Comparison of ENCODE assay signal across 8 cellular contexts in the genomic region with DNA sequence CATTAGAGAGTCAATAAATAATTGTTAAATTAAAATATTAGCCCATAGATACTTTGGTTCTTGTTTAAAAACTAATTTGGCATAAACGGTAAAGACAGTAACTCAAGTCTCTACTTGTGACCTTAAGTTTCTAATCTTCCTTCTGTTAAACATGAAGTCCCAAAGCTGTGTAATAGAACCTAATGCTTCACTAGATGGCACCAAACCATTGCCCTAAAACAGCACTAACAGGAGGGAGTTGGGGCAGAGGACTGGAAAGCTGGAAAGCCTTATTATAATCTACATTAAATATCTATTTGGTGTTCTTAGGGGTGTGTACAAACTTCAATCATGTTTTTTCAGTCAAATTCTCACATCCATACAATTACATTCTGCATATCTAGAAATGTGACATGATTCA.
DNase-seq lines count a peak whose midpoint lies in the region; ATAC-seq and TF ChIP-seq lines count a peak whose summit lies in the region.

No MANE protein-coding gene starts in this region.

- 68% methylated on average over 1 of the region's 1 CpG for WGBS in hepatocyte (ENCODE audit: low lambda C conversion rate, missing lambda C conversion rate)
- WGBS in aorta, 2 donors, result 47 to 49% methylated on average over 1 of the region's 1 CpG

- TF ChIP-seq CTCF in GM06990 (IDR thresholded peaks at IDR 0.05; ENCODE audit: insufficient read depth, low read length, poor library complexity, severe bottlenecking), result peak; percentile 40
- TF ChIP-seq CTCF in hepatocyte (IDR thresholded peaks at IDR 0.05; ENCODE audit: poor library complexity), result peak; percentile 72

- H3K79me2 ChIP-seq in hepatocyte, result no peaks in the 10 kb centered on the region

- no peaks in the 10 kb centered on the region for H3K36me3 ChIP-seq in GM06990 (ENCODE audit: control insufficient read depth, insufficient read depth, low read length)
- H3K36me3 ChIP-seq in hepatocyte (replicated peaks; ENCODE audit: insufficient read depth, low read depth), result no peaks in the 10 kb centered on the region
- no peaks in the 10 kb centered on the region for H3K36me3 ChIP-seq in aorta (ENCODE audit: control insufficient read depth in 1 of 2, insufficient read depth in 2 of 2, low read length in 1 of 2)

- H3K27me3 ChIP-seq in GM06990 (replicated peaks; ENCODE audit: control insufficient read depth, insufficient read depth, low read length), result no peaks in the 10 kb centered on the region
- H3K27me3 ChIP-seq in hepatocyte, result no peaks in the 10 kb centered on the region
- H3K27me3 ChIP-seq in aorta (ENCODE audit: control insufficient read depth in 1 of 2, insufficient read depth in 2 of 2, low read length in 1 of 2), result no peaks in the 10 kb centered on the region

- H3K4me2 ChIP-seq in hepatocyte, result no peak overlapping the region

- H3K4me3 ChIP-seq in GM06990 (replicated peaks; ENCODE audit: low read depth, low read length) (no peak overlapping the region), hepatocyte (no peak overlapping the region), aorta (ENCODE audit: low read length in 2 of 2) (no peak overlapping the region)

- H3K9me3 ChIP-seq in hepatocyte (ENCODE audit: low read depth), result no peaks in the 10 kb centered on the region
- H3K9me3 ChIP-seq in aorta (ENCODE audit: control insufficient read depth, low read length), result no peaks in the 10 kb centered on the region

- H3K4me1 ChIP-seq in hepatocyte (ENCODE audit: insufficient read depth), result no peaks in the 10 kb centered on the region
- H3K4me1 ChIP-seq in aorta (ENCODE audit: control insufficient read depth in 1 of 2, insufficient read depth in 2 of 2, low read length in 2 of 2), result no peaks in the 10 kb centered on the region

- DNase-seq in GM06990 (ENCODE audit: extremely low read depth, insufficient read length) (no peak), Kasumi-1 (lab: John Stamatoyannopoulos, UW) (peak; percentile 55 to 75), SK-N-DZ (ENCODE audit: low spot score) (peak; percentile 56), hepatocyte (ENCODE audit: low spot score) (peak; percentile 68), aorta (no peak)
- no peak for DNase-seq in NK-92 treated with Interleukin-12 subunit alpha and Interleukin-12 subunit beta, amount 100 ng/mL, for 24 hours (lab: John Stamatoyannopoulos, UW)
- DNase-seq in stimulated activated CD4-positive, alpha-beta T cell treated with anti-CD3 and anti-CD28 coated beads, Interleukin-2, amount 100 ng/mL, for 48 hours, result no peak

- H3K27ac ChIP-seq in hepatocyte (no peak overlapping the region), aorta (ENCODE audit: low read depth in 1 of 2, low read length in 2 of 2) (no peak overlapping the region)

- H4K20me1 ChIP-seq in hepatocyte (ENCODE audit: insufficient read depth, poor library complexity, severe bottlenecking), result no peaks in the 10 kb centered on the region

- no peak overlapping the region for H2AFZ ChIP-seq in hepatocyte

- ATAC-seq in HG03196 (IDR thresholded peaks at IDR 0.05; ENCODE audit: unreplicated experiment), result no peak
- no peak for ATAC-seq in aorta (ENCODE audit: low FRiP score)

- no peaks in the 10 kb centered on the region for H3K9me2 ChIP-seq in hepatocyte (replicated peaks; ENCODE audit: insufficient read depth)

- intact Hi-C loops in aorta (cut with DNase I), result no loop called here

Comparison
In these comparisons a context has a peak if more than half of its experiments do, and no peak if none do; other contexts are left out.
1. DNase-seq: peak in Kasumi-1 (2 of 2), SK-N-DZ (single experiment) and hepatocyte (single experiment); none in GM06990 (single experiment), aorta (0 of 2), NK-92 treated with Interleukin-12 subunit alpha and Interleukin-12 subunit beta, amount 100 ng/mL, for 24 hours (single experiment) and stimulated activated CD4-positive, alpha-beta T cell treated with anti-CD3 and anti-CD28 coated beads, Interleukin-2, amount 100 ng/mL, for 48 hours (0 of 2).